ENCODE assay signal across 1 cellular context in the genomic region with DNA sequence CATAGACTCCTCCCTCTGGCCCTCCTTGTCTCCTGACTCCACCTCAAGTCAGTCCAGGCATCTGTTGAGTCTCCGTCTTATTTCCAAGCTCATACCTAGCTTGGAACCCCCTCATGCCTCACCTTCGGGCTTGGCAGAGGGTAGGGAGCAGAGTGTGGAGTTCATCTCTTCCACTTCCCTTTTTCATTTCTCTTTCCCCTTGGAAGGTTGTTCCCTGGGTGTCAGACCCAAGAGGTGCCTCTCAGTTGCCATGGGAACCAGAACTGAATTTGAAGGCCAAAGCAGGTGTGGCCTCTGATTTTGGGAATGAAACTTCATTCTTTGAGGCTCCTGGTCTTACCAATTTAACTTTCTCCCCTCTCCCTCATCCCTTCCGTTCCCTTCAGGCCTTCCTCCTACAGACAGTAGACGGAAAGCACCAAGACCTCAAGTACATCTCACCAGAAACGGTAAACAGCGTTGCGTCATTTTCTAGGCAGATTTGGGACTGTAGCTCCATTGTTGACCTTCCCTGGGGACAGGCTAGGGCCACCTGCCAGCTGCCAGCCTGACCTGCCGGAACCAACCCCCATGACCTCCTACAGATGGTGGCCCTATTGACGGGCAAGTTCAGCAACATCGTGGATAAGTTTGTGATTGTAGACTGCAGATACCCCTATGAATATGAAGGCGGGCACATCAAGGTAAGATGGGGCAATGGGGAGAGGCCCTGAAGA.
TF ChIP-seq lines count a peak whose summit lies in the region.

No MANE protein-coding gene starts in this region.

TF ChIP-seq in WTC11, 78 proteins besides CTCF, POLR2A, EP300 and RAD21 (continued from another document):
- TF ChIP-seq ATF2 (CRISPR knock-in tag; IDR thresholded peaks at IDR 0.05; ENCODE audit: borderline replicate concordance, low read depth) (no peak), ATF3 (CRISPR knock-in tag; conservative IDR thresholded peaks at IDR 0.05) (no peak), NR1H2 (CRISPR knock-in tag; IDR thresholded peaks at IDR 0.05) (no peak), FOXK1 (CRISPR knock-in tag; IDR thresholded peaks at IDR 0.05) (no peak), ZNF219 (CRISPR knock-in tag; IDR thresholded peaks at IDR 0.05; ENCODE audit: borderline replicate concordance) (no peak), CREB1 (CRISPR knock-in tag; IDR thresholded peaks at IDR 0.05) (no peak)
